In genomic region chr1:18937539-18937938, GRCh38 we compare ENCODE assay signal across 15 cellular contexts. TPM values are rescaled to one million over a fixed set of nuclear protein-coding genes. Genes with fewer than 3 reads are reported as not detected.
DNase-seq lines count a peak whose midpoint lies in the region; ATAC-seq and TF ChIP-seq lines count a peak whose summit lies in the region.
"Had no signal": no experiment of that assay in that cellular context is flagged by ENCODE, and none has a peak within 500 bp of the region (broad histone marks: within the 10 kb centered on the region; RNA-seq: fewer than 3 reads in every experiment).

No MANE protein-coding gene starts in this region.

- H3K4me3 ChIP-seq in CD4-positive, alpha-beta memory T cell (ENCODE audit: low read length in 2 of 2), result no peak overlapping the region
- H3K4me3 ChIP-seq in NT2/D1 (ENCODE audit: insufficient read length, low read depth) (no peak overlapping the region), choroid plexus epithelial cell (ENCODE audit: low read depth, low read length) (no peak overlapping the region), osteoblast (ENCODE audit: insufficient read depth, low read length) (no peak overlapping the region)

- H3K27ac Mint-ChIP-seq in CD4-positive, alpha-beta memory T cell, result peak overlapping the region in 4 of 7 donors; percentile 35 to 91 (median 80)

- DNase-seq in CD4-positive, alpha-beta memory T cell, result peak in 1 of 5 donors; percentile 22
- DNase-seq in NT2/D1 (ENCODE audit: low read depth, low spot score) (no peak), choroid plexus epithelial cell (ENCODE audit: low read depth) (no peak), osteoblast (ENCODE audit: insufficient read length, low spot score, missing footprints) (peak; percentile 50), ACHN (no peak), left ventricle myocardium superior (no peak)
- DNase-seq: DMS53, H7, Kasumi-1, NCI-H1930, NCI-H2171, NCI-H446 treated with DMSO at 0.1 percent for 48 hours, NCI-H774, RPMI8226 had no signal

- in situ Hi-C loops in ACHN (cut with HindIII; ENCODE audit: low pct_ligation_motif_present, low pct_unique_long_range_greater_than_20kb, low sequenced_read_pairs), result no loop called here

- no peak overlapping the region for H3K27ac ChIP-seq in CD4-positive, alpha-beta memory T cell (ENCODE audit: low read depth, low read length)
- no peak overlapping the region for H3K27ac ChIP-seq in osteoblast (ENCODE audit: low read depth, low read length)

- H3K4me1 ChIP-seq in CD4-positive, alpha-beta memory T cell (ENCODE audit: insufficient read depth, low read length), result peaks cover 98% of the 10 kb centered on the region
- H3K4me1 ChIP-seq in NT2/D1 (ENCODE audit: insufficient read depth, insufficient read length) (peaks cover 42% of the 10 kb centered on the region), osteoblast (ENCODE audit: insufficient read depth, low read length) (peaks cover 34% of the 10 kb centered on the region)

- POLR2A ChIA-PET in CD4-positive, alpha-beta memory T cell (lab: Charles Lee; ENCODE audit: partially characterized antibody), result interaction anchor here (1.2 to 2.9 kb wide), 7 partner anchors 8 to 18 kb away, joined by 3 to 16 read pairs (median 9); partner anchors contain the start of gene IFFO2

- peak; percentile 8 for TF ChIP-seq CTCF in choroid plexus epithelial cell (conservative IDR thresholded peaks at IDR 0.05; ENCODE audit: low read depth, low read length)
- no peak for TF ChIP-seq CTCF in osteoblast (IDR thresholded peaks at IDR 0.05; ENCODE audit: extremely low read depth, low read depth, low read length)

- H3K27me3 Mint-ChIP-seq in CD4-positive, alpha-beta memory T cell, result no peaks in the 10 kb centered on the region

- H3K4me2 ChIP-seq in osteoblast (ENCODE audit: insufficient read depth, low read length), result no peak overlapping the region

- no peak overlapping the region for H3K4me3 Mint-ChIP-seq in CD4-positive, alpha-beta memory T cell

- H3K36me3 ChIP-seq in CD4-positive, alpha-beta memory T cell (ENCODE audit: insufficient read depth, low read length), result no peaks in the 10 kb centered on the region
- H3K36me3 ChIP-seq in NT2/D1 (ENCODE audit: insufficient read depth, insufficient read length, low read length) (no peaks in the 10 kb centered on the region), osteoblast (ENCODE audit: insufficient read depth, low read length) (no peaks in the 10 kb centered on the region)

- H3K27me3 ChIP-seq in CD4-positive, alpha-beta memory T cell (ENCODE audit: insufficient read depth, low read length), result no peaks in the 10 kb centered on the region
- H3K27me3 ChIP-seq in NT2/D1 (ENCODE audit: insufficient read depth, insufficient read length) (no peaks in the 10 kb centered on the region), osteoblast (ENCODE audit: insufficient read depth, low read length) (no peaks in the 10 kb centered on the region)

- H3K9me3 ChIP-seq in CD4-positive, alpha-beta memory T cell (ENCODE audit: control insufficient read depth in 1 of 2, low read length in 2 of 2), result no peaks in the 10 kb centered on the region
- H3K9me3 ChIP-seq in NT2/D1 (ENCODE audit: insufficient read depth, low read length) (no peaks in the 10 kb centered on the region), osteoblast (ENCODE audit: low read depth, low read length) (no peaks in the 10 kb centered on the region)

- no peak overlapping the region for H2AFZ ChIP-seq in osteoblast (ENCODE audit: low read length)

- H3K9me3 Mint-ChIP-seq in CD4-positive, alpha-beta memory T cell, result no peaks in the 10 kb centered on the region

- intact Hi-C loops in CD4-positive, alpha-beta memory T cell (cut with micrococcal nuclease), result no loop called here
- intact Hi-C loops in left ventricle myocardium superior (cut with micrococcal nuclease), result no loop called here

- H3K4me1 Mint-ChIP-seq in CD4-positive, alpha-beta memory T cell, result peaks cover 50 to 95% (median 82%) of the 10 kb centered on the region in 4 donors

- peak overlapping the region; percentile 8 for H3K9ac ChIP-seq in NT2/D1 (ENCODE audit: insufficient read length, low read depth)

- peaks cover 62% of the 10 kb centered on the region for H4K20me1 ChIP-seq in osteoblast (ENCODE audit: insufficient read depth, low read length)

- H3K36me3 Mint-ChIP-seq in CD4-positive, alpha-beta memory T cell, result peaks cover 0 to 15% of the 10 kb centered on the region in 2 donors

- H3K79me2 ChIP-seq in osteoblast (ENCODE audit: insufficient read depth, low read length), result peaks cover 86% of the 10 kb centered on the region

- no peak for ATAC-seq in HG02938 (IDR thresholded peaks at IDR 0.05; ENCODE audit: unreplicated experiment)
- no peak for ATAC-seq in left ventricle myocardium superior

- CTCF ChIA-PET in CD4-positive, alpha-beta memory T cell (lab: Charles Lee; ENCODE audit: partially characterized antibody), result interaction anchor here (0.8 to 3.6 kb wide), 4 partner anchors 8 to 24 kb away, joined by 3 to 14 read pairs (median 6); no protein-coding TSS in a partner anchor

RNA-seq across cellular contexts. Expression of gene IFFO2, which starts 18.9 kb away (rescaled TPM):
- total RNA-seq in CD4-positive, alpha-beta memory T cell, result 10 to 100 TPM; 39.0 to 41.3 TPM
- 1 to 10 TPM; 1.3 to 5.2 TPM for polyA plus RNA-seq in CD4-positive, alpha-beta memory T cell
- total RNA-seq in osteoblast, result 6.8 and 10.9 TPM in 2 replicates
- total RNA-seq in left ventricle myocardium superior, result 5.0 TPM

RNA-seq across cellular contexts. Expression of gene ALDH4A1, which starts 35.2 kb away (rescaled TPM):
- 1 to 10 TPM; 1.4 to 1.5 TPM for total RNA-seq in CD4-positive, alpha-beta memory T cell
- 1 to 10 TPM; 1.1 to 1.6 TPM for polyA plus RNA-seq in CD4-positive, alpha-beta memory T cell
- total RNA-seq in osteoblast (28.6 and 31.8 TPM in 2 replicates), left ventricle myocardium superior (27.3 TPM)

Comparison
In these comparisons a context has a peak if more than half of its experiments do, and no peak if none do; other contexts are left out.
1. RNA of gene ALDH4A1, which starts 35.2 kb away (total RNA-seq): 28.6 to 31.8 TPM in osteoblast and 27.3 TPM in left ventricle myocardium superior (single experiment); 1.4 to 1.5 TPM in CD4-positive, alpha-beta memory T cell; every median in the first group is over 10 times any median in the second.